2 cellular contexts compared by ENCODE assay signal in the genomic region with DNA sequence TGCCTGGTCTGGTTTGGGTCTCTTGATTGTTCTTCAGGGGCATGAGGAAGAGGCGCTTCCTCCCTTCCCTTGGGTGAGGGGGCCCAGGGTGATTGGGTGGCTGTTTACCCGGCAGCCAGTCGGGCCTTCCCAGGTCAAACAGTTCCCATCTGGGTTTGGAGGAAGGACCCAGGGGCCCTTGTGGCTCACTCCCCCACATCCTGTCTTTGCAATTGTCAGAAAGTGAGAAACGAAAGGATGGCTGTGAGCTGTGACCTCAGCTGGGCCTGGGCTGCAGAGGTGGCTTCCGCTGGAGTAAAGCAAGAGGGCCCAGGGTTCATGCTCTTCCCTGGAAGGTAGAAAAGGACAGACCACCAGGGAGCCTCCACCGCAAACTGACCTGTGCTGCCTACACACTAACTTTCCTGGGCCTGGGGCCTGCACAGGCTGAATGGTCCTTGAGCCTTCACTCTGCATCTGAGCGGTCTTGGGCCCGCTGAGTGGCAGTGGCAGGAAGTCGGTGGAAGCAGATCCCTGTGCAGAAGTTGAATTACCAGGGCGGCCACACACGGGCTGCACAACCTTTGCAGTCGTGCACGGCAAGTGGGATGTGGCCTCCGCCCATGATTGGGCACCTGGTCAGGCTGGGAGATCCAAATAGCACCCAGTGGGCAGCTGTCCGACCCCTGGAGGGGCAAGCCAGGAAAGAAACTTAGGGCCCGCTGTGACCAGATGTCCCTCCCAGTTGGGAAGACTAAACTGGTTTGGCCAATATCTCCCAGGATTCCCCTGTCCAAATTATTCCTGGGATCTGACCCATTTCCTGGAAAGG.
A peak's percentile ranks its signal among the peaks of the same experiment; 100 is the strongest.
TF ChIP-seq lines count a peak whose summit lies in the region.

No MANE protein-coding gene starts in this region.

TF ChIP-seq in SK-N-SH, 30 proteins besides CTCF, POLR2A, EP300 and RAD21:
- TF ChIP-seq, protein P1, sequence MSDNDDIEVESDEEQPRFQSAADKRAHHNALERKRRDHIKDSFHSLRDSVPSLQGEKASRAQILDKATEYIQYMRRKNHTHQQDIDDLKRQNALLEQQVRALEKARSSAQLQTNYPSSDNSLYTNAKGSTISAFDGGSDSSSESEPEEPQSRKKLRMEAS (IDR thresholded peaks at IDR 0.05; ENCODE audit: low read depth): no peak
- TF ChIP-seq FOSL2 (IDR thresholded peaks at IDR 0.05; ENCODE audit: borderline replicate concordance, low read depth): no peak
- TF ChIP-seq JUND (IDR thresholded peaks at IDR 0.05): peak; percentile 22
- TF ChIP-seq, protein P2, sequence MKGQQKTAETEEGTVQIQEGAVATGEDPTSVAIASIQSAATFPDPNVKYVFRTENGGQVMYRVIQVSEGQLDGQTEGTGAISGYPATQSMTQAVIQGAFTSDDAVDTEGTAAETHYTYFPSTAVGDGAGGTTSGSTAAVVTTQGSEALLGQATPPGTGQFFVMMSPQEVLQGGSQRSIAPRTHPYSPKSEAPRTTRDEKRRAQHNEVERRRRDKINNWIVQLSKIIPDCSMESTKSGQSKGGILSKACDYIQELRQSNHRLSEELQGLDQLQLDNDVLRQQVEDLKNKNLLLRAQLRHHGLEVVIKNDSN (IDR thresholded peaks at IDR 0.05; ENCODE audit: borderline replicate concordance, low read depth): no peak
- no peak for TF ChIP-seq MEF2A (IDR thresholded peaks at IDR 0.05; ENCODE audit: borderline replicate concordance, low read depth)
- no peak; the same call in 1 of the 2 replicates for TF ChIP-seq POLR2AphosphoS5 (IDR thresholded peaks at IDR 0.05; ENCODE audit: low read depth, low read length)
- TF ChIP-seq, protein P3, sequence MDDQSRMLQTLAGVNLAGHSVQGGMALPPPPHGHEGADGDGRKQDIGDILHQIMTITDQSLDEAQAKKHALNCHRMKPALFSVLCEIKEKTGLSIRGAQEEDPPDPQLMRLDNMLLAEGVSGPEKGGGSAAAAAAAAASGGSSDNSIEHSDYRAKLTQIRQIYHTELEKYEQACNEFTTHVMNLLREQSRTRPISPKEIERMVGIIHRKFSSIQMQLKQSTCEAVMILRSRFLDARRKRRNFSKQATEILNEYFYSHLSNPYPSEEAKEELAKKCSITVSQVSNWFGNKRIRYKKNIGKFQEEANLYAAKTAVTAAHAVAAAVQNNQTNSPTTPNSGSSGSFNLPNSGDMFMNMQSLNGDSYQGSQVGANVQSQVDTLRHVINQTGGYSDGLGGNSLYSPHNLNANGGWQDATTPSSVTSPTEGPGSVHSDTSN (IDR thresholded peaks at IDR 0.05): peak; percentile 3; the same call in 1 of the 2 replicates
- TF ChIP-seq FOXM1 (IDR thresholded peaks at IDR 0.05; ENCODE audit: low read depth): no peak
- TF ChIP-seq TEAD4 (IDR thresholded peaks at IDR 0.05; ENCODE audit: borderline replicate concordance, insufficient read depth): no peak
- TF ChIP-seq, protein P4, sequence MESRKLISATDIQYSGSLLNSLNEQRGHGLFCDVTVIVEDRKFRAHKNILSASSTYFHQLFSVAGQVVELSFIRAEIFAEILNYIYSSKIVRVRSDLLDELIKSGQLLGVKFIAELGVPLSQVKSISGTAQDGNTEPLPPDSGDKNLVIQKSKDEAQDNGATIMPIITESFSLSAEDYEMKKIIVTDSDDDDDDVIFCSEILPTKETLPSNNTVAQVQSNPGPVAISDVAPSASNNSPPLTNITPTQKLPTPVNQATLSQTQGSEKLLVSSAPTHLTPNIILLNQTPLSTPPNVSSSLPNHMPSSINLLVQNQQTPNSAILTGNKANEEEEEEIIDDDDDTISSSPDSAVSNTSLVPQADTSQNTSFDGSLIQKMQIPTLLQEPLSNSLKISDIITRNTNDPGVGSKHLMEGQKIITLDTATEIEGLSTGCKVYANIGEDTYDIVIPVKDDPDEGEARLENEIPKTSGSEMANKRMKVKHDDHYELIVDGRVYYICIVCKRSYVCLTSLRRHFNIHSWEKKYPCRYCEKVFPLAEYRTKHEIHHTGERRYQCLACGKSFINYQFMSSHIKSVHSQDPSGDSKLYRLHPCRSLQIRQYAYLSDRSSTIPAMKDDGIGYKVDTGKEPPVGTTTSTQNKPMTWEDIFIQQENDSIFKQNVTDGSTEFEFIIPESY (IDR thresholded peaks at IDR 0.05; ENCODE audit: borderline replicate concordance, low read depth): no peak
TF ChIP-seq in SK-N-SH: peak in this region for 2.

TF ChIP-seq in K562, 482 proteins besides CTCF, POLR2A, EP300 and RAD21 (continues in another document):
- TF ChIP-seq ZNF24 (IDR thresholded peaks at IDR 0.05) (no peak), THRAP3 (IDR thresholded peaks at IDR 0.05; ENCODE audit: borderline replicate concordance) (peak; percentile 16; the same call in 1 of the 2 replicates), NR2C2 (CRISPR knock-in tag; IDR thresholded peaks at IDR 0.05) (no peak), NR2C2 (tag; IDR thresholded peaks at IDR 0.05) (0 out of 2 replicates have a peak, but pooled peaks have one; percentile 34), SIN3A (IDR thresholded peaks at IDR 0.05; ENCODE audit: borderline replicate concordance in 2 of 2, control insufficient read depth in 1 of 2, low read depth in 2 of 2, low read length in 2 of 2) (peak in 1 of 2 experiments; percentile 75; a peak in 2 of 4 replicates), SIRT6 (IDR thresholded peaks at IDR 0.05; ENCODE audit: low read depth, low read length) (peak; percentile 65), ERF (CRISPR knock-in tag; IDR thresholded peaks at IDR 0.05) (0 out of 2 replicates have a peak, but pooled peaks have one; percentile 68), ILF3 (IDR thresholded peaks at IDR 0.05; ENCODE audit: borderline replicate concordance) (peak; percentile 67; the same call in 1 of the 2 replicates), SIX5 (IDR thresholded peaks at IDR 0.05; ENCODE audit: borderline replicate concordance in 1 of 2, insufficient read depth in 1 of 2, low read depth in 1 of 2, low read length in 2 of 2) (no peak), PTTG1 (tag; IDR thresholded peaks at IDR 0.05; ENCODE audit: low read depth) (no peak), POLR2AphosphoS2 (IDR thresholded peaks at IDR 0.05; ENCODE audit: low read length) (peak; percentile 89; the same call in 1 of the 2 replicates), TOE1 (IDR thresholded peaks at IDR 0.05; ENCODE audit: borderline replicate concordance) (no peak), TOE1 (CRISPR knock-in tag; IDR thresholded peaks at IDR 0.05; ENCODE audit: borderline replicate concordance, low read depth) (no peak), ZNF589 (CRISPR knock-in tag; IDR thresholded peaks at IDR 0.05; ENCODE audit: low read depth) (0 out of 2 replicates have a peak, but pooled peaks have one; percentile 34), YY1 (IDR thresholded peaks at IDR 0.05; ENCODE audit: borderline replicate concordance in 1 of 3, control insufficient read depth in 1 of 3, extremely low read depth in 1 of 3, insufficient read depth in 3 of 3, insufficient read length in 1 of 3, insufficient replicate concordance in 2 of 3, low read depth in 1 of 3, low read length in 2 of 3) (peak in 1 of 3 experiments; percentile 11), CHCHD3 (CRISPR knock-in tag; IDR thresholded peaks at IDR 0.05) (peak; percentile 74; the same call in 1 of the 2 replicates), DMBX1 (CRISPR knock-in tag; IDR thresholded peaks at IDR 0.05; ENCODE audit: borderline replicate concordance) (0 out of 2 replicates have a peak, but pooled peaks have one; percentile 26), FOXK1 (CRISPR knock-in tag; IDR thresholded peaks at IDR 0.05; ENCODE audit: borderline replicate concordance) (0 out of 2 replicates have a peak, but pooled peaks have one; percentile 41), POLR2G (IDR thresholded peaks at IDR 0.05; ENCODE audit: low read depth, low read length) (peak; percentile 76), BRD4 (IDR thresholded peaks at IDR 0.05) (no peak), PPARD (CRISPR knock-in tag; IDR thresholded peaks at IDR 0.05) (no peak), POLR2B (IDR thresholded peaks at IDR 0.05; ENCODE audit: low read depth, partially characterized antibody) (peak; percentile 74), ZNF121 (CRISPR knock-in tag; conservative IDR thresholded peaks at IDR 0.05) (no peak), EWSR1 (IDR thresholded peaks at IDR 0.05; ENCODE audit: borderline replicate concordance, low read depth, partially characterized antibody) (peak; percentile 40), CHD2 (IDR thresholded peaks at IDR 0.05; ENCODE audit: low read depth, low read length) (peak; percentile 6; the same call in 1 of the 2 replicates), ZNF347 (CRISPR knock-in tag; IDR thresholded peaks at IDR 0.05; ENCODE audit: low read depth) (0 out of 2 replicates have a peak, but pooled peaks have one; percentile 6), ZNF253 (CRISPR knock-in tag; conservative IDR thresholded peaks at IDR 0.05) (0 out of 2 replicates have a peak, but pooled peaks have one; percentile 32), ZNF830 (CRISPR knock-in tag; IDR thresholded peaks at IDR 0.05) (peak; percentile 62; the same call in 1 of the 2 replicates), SUPT5H (IDR thresholded peaks at IDR 0.05) (peak; percentile 84), POLR2AphosphoS5 (IDR thresholded peaks at IDR 0.05; ENCODE audit: control insufficient read depth, insufficient read depth, low read depth, low read length) (peak; percentile 67), RHOXF2B (CRISPR knock-in tag; conservative IDR thresholded peaks at IDR 0.05) (0 out of 2 replicates have a peak, but pooled peaks have one; percentile 36), COPS2 (conservative IDR thresholded peaks at IDR 0.05) (no peak)
- TF ChIP-seq, protein P5, sequence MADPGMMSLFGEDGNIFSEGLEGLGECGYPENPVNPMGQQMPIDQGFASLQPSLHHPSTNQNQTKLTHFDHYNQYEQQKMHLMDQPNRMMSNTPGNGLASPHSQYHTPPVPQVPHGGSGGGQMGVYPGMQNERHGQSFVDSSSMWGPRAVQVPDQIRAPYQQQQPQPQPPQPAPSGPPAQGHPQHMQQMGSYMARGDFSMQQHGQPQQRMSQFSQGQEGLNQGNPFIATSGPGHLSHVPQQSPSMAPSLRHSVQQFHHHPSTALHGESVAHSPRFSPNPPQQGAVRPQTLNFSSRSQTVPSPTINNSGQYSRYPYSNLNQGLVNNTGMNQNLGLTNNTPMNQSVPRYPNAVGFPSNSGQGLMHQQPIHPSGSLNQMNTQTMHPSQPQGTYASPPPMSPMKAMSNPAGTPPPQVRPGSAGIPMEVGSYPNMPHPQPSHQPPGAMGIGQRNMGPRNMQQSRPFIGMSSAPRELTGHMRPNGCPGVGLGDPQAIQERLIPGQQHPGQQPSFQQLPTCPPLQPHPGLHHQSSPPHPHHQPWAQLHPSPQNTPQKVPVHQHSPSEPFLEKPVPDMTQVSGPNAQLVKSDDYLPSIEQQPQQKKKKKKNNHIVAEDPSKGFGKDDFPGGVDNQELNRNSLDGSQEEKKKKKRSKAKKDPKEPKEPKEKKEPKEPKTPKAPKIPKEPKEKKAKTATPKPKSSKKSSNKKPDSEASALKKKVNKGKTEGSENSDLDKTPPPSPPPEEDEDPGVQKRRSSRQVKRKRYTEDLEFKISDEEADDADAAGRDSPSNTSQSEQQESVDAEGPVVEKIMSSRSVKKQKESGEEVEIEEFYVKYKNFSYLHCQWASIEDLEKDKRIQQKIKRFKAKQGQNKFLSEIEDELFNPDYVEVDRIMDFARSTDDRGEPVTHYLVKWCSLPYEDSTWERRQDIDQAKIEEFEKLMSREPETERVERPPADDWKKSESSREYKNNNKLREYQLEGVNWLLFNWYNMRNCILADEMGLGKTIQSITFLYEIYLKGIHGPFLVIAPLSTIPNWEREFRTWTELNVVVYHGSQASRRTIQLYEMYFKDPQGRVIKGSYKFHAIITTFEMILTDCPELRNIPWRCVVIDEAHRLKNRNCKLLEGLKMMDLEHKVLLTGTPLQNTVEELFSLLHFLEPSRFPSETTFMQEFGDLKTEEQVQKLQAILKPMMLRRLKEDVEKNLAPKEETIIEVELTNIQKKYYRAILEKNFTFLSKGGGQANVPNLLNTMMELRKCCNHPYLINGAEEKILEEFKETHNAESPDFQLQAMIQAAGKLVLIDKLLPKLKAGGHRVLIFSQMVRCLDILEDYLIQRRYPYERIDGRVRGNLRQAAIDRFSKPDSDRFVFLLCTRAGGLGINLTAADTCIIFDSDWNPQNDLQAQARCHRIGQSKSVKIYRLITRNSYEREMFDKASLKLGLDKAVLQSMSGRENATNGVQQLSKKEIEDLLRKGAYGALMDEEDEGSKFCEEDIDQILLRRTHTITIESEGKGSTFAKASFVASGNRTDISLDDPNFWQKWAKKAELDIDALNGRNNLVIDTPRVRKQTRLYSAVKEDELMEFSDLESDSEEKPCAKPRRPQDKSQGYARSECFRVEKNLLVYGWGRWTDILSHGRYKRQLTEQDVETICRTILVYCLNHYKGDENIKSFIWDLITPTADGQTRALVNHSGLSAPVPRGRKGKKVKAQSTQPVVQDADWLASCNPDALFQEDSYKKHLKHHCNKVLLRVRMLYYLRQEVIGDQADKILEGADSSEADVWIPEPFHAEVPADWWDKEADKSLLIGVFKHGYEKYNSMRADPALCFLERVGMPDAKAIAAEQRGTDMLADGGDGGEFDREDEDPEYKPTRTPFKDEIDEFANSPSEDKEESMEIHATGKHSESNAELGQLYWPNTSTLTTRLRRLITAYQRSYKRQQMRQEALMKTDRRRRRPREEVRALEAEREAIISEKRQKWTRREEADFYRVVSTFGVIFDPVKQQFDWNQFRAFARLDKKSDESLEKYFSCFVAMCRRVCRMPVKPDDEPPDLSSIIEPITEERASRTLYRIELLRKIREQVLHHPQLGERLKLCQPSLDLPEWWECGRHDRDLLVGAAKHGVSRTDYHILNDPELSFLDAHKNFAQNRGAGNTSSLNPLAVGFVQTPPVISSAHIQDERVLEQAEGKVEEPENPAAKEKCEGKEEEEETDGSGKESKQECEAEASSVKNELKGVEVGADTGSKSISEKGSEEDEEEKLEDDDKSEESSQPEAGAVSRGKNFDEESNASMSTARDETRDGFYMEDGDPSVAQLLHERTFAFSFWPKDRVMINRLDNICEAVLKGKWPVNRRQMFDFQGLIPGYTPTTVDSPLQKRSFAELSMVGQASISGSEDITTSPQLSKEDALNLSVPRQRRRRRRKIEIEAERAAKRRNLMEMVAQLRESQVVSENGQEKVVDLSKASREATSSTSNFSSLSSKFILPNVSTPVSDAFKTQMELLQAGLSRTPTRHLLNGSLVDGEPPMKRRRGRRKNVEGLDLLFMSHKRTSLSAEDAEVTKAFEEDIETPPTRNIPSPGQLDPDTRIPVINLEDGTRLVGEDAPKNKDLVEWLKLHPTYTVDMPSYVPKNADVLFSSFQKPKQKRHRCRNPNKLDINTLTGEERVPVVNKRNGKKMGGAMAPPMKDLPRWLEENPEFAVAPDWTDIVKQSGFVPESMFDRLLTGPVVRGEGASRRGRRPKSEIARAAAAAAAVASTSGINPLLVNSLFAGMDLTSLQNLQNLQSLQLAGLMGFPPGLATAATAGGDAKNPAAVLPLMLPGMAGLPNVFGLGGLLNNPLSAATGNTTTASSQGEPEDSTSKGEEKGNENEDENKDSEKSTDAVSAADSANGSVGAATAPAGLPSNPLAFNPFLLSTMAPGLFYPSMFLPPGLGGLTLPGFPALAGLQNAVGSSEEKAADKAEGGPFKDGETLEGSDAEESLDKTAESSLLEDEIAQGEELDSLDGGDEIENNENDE (IDR thresholded peaks at IDR 0.05; ENCODE audit: low read depth, low read length): peak; percentile 25
- TF ChIP-seq, protein P6, sequence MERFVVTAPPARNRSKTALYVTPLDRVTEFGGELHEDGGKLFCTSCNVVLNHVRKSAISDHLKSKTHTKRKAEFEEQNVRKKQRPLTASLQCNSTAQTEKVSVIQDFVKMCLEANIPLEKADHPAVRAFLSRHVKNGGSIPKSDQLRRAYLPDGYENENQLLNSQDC (CRISPR knock-in tag; IDR thresholded peaks at IDR 0.05): no peak
